9 cellular contexts compared by ENCODE assay signal in genomic region chr11:533586-534196, GRCh38. TPM values are rescaled to one million over a fixed set of nuclear protein-coding genes. Genes with fewer than 3 reads are reported as not detected.
A peak's percentile ranks its signal among the peaks of the same experiment; 100 is the strongest.
DNase-seq lines count a peak whose midpoint lies in the region; ATAC-seq and TF ChIP-seq lines count a peak whose summit lies in the region.
"Had no signal": no experiment of that assay in that cellular context is flagged by ENCODE, and none has a peak within 500 bp of the region (broad histone marks: within the 10 kb centered on the region; RNA-seq: fewer than 3 reads in every experiment).

No MANE protein-coding gene starts in this region.

- H3K36me3 Mint-ChIP-seq in activated naive CD4-positive, alpha-beta T cell treated with anti-CD3 and anti-CD28 coated beads, Interleukin-2, amount 10 ng/mL, durations not matched to agents 7 days and 5 days: peaks cover 8% of the 10 kb centered on the region

- H3K4me3 Mint-ChIP-seq in activated naive CD4-positive, alpha-beta T cell treated with anti-CD3 and anti-CD28 coated beads, Interleukin-2, amount 10 ng/mL, durations not matched to agents 7 days and 5 days: peak overlapping the region; percentile 48

- H3K27me3 ChIP-seq in RWPE2 (ENCODE audit: insufficient read depth, poor library complexity, severe bottlenecking): no peaks in the 10 kb centered on the region
- peaks cover 0 to 22% (median 0%) of the 10 kb centered on the region in 3 donors for H3K27me3 ChIP-seq in stomach
- H3K27me3 ChIP-seq: cardiac muscle cell had no signal

- H3K36me3 ChIP-seq in RWPE2 (ENCODE audit: low read depth): peaks cover 28% of the 10 kb centered on the region
- peaks cover 13 to 36% (median 33%) of the 10 kb centered on the region in 4 donors for H3K36me3 ChIP-seq in stomach

- intact Hi-C loops in left cardiac atrium (cut with DNase I): no loop called here
- intact Hi-C loops in stomach (cut with DNase I; ENCODE audit: low total_unique reads): no loop called here

- CTCF ChIA-PET in activated naive CD4-positive, alpha-beta T cell treated with anti-CD3 and anti-CD28 coated beads, Interleukin-2, amount 10 ng/mL, durations not matched to agents 7 days and 5 days (lab: Charles Lee): no interaction called here

- ATAC-seq in RWPE2 (ENCODE audit: low read depth) (no peak), left cardiac atrium (no peak), HG02852 (IDR thresholded peaks at IDR 0.05; ENCODE audit: unreplicated experiment) (no peak)

- DNase-seq in activated naive CD4-positive, alpha-beta T cell treated with anti-CD3 and anti-CD28 coated beads, Interleukin-2, amount 10 ng/mL, durations not matched to agents 7 days and 5 days: peak; percentile 17
- no peak for DNase-seq in activated naive CD4-positive, alpha-beta T cell treated with anti-CD3 and anti-CD28 coated beads, Interleukin-2, amount 50 U/mL, for 16 hours
- DNase-seq in RWPE2 (ENCODE audit: low spot score): peak; percentile 60
- peak; percentile 27 for DNase-seq in left cardiac atrium
- no peak for DNase-seq in stomach
- no peak for DNase-seq in retina
- no peak for DNase-seq in HUDEP-2 (lab: John Stamatoyannopoulos, UW; ENCODE audit: unreplicated experiment in 76 of 76)

- TF ChIP-seq POLR2A in stomach (IDR thresholded peaks at IDR 0.05): no peak

- TF ChIP-seq CTCF in RWPE2 (IDR thresholded peaks at IDR 0.05; ENCODE audit: poor library complexity, severe bottlenecking) (no peak), stomach (IDR thresholded peaks at IDR 0.05) (no peak)

- peaks cover 19% of the 10 kb centered on the region for H3K27me3 Mint-ChIP-seq in activated naive CD4-positive, alpha-beta T cell treated with anti-CD3 and anti-CD28 coated beads, Interleukin-2, amount 10 ng/mL, durations not matched to agents 7 days and 5 days

- TF ChIP-seq EP300 in stomach (IDR thresholded peaks at IDR 0.05): no peak

- H3K27ac ChIP-seq in RWPE2 (ENCODE audit: poor library complexity, severe bottlenecking) (peak overlapping the region; percentile 91), stomach (no peak overlapping the region)
- H3K27ac ChIP-seq: cardiac muscle cell had no signal

- 90 to 95% (median 93%) methylated on average over 9 to 25 of the region's 25 CpGs for WGBS in stomach, 5 donors

- H3K4me3 ChIP-seq in RWPE2 (ENCODE audit: severe bottlenecking): peak overlapping the region; percentile 88
- peak overlapping the region in 3 of 4 donors; percentile 82 to 91 (median 90) for H3K4me3 ChIP-seq in stomach

- no peak overlapping the region for H3K27ac Mint-ChIP-seq in activated naive CD4-positive, alpha-beta T cell treated with anti-CD3 and anti-CD28 coated beads, Interleukin-2, amount 10 ng/mL, durations not matched to agents 7 days and 5 days

- no peaks in the 10 kb centered on the region for H3K9me3 Mint-ChIP-seq in activated naive CD4-positive, alpha-beta T cell treated with anti-CD3 and anti-CD28 coated beads, Interleukin-2, amount 10 ng/mL, durations not matched to agents 7 days and 5 days

- H3K4me1 Mint-ChIP-seq in activated naive CD4-positive, alpha-beta T cell treated with anti-CD3 and anti-CD28 coated beads, Interleukin-2, amount 10 ng/mL, durations not matched to agents 7 days and 5 days: peaks cover 23% of the 10 kb centered on the region

- H3K4me1 ChIP-seq in RWPE2 (ENCODE audit: insufficient read depth, poor library complexity, severe bottlenecking): no peaks in the 10 kb centered on the region
- H3K4me1 ChIP-seq in stomach: peaks cover 38 to 50% (median 49%) of the 10 kb centered on the region in 4 donors

- H3K9me3 ChIP-seq in RWPE2 (ENCODE audit: severe bottlenecking) (no peaks in the 10 kb centered on the region), stomach (no peaks in the 10 kb centered on the region)

RNA-seq across cellular contexts. Expression of gene HRAS, which starts 1.7 kb away (rescaled TPM):
- total RNA-seq in left cardiac atrium: 10 to 100 TPM; 47.9 to 56.5 TPM
- total RNA-seq in stomach: 10 to 100 TPM; 14.2 to 87.5 (median 21.6) TPM
- 100 to 1,000 TPM; 108 to 181 (median 131) TPM for polyA plus RNA-seq in stomach

RNA-seq across cellular contexts. Expression of gene LRRC56, which starts 3.6 kb away (rescaled TPM):
- total RNA-seq in left cardiac atrium (under 1 TPM; 0.47 to 0.68 TPM), stomach (1 to 10 TPM in 3 of 5 donors, under 1 TPM in 1, not detected in 1; 0.18 to 8.1 (median 3.3) TPM)
- polyA plus RNA-seq in stomach: 1 to 10 TPM; 2.1 to 2.9 (median 2.9) TPM

RNA-seq across cellular contexts. Expression of gene RNH1, which starts 26.6 kb away (rescaled TPM):
- total RNA-seq in left cardiac atrium (100 to 1,000 TPM; 153 to 159 TPM), stomach (100 to 1,000 TPM in 4 of 5 donors, 10 to 100 TPM in 1; 61.3 to 260 (median 137) TPM)
- 100 to 1,000 TPM in 2 of 3 donors, 10 to 100 TPM in 1; 95.3 to 149 (median 106) TPM for polyA plus RNA-seq in stomach

RNA-seq across cellular contexts. Expression of gene LMNTD2, which starts 26.8 kb away (rescaled TPM):
- total RNA-seq in left cardiac atrium (1 to 10 TPM in 1 of 2 donors, under 1 TPM in 1; 0.58 to 1.1 TPM), stomach (10 to 100 TPM in 3 of 5 donors, 1 to 10 TPM in 1, under 1 TPM in 1; 0.55 to 92.7 (median 12.8) TPM)
- 1 to 10 TPM; 6.3 to 9.2 (median 7.2) TPM for polyA plus RNA-seq in stomach

RNA-seq across cellular contexts. Expression of gene RASSF7, which starts 27.1 kb away (rescaled TPM):
- total RNA-seq in left cardiac atrium (1 to 10 TPM; 3.2 to 4.4 TPM), stomach (100 to 1,000 TPM in 2 of 5 donors, 10 to 100 TPM in 3; 16.7 to 330 (median 86.6) TPM)
- 100 to 1,000 TPM in 2 of 3 donors, 10 to 100 TPM in 1; 73.0 to 121 (median 103) TPM for polyA plus RNA-seq in stomach

Comparison
In these comparisons a context has a peak if more than half of its experiments do, and no peak if none do; other contexts are left out.
1. DNase-seq: peak in activated naive CD4-positive, alpha-beta T cell treated with anti-CD3 and anti-CD28 coated beads, Interleukin-2, amount 10 ng/mL, durations not matched to agents 7 days and 5 days (single experiment), RWPE2 (single experiment) and left cardiac atrium (single experiment); none in activated naive CD4-positive, alpha-beta T cell treated with anti-CD3 and anti-CD28 coated beads, Interleukin-2, amount 50 U/mL, for 16 hours (single experiment), stomach (single experiment), retina (single experiment) and HUDEP-2 (0 of 76).